In the genomic region with DNA sequence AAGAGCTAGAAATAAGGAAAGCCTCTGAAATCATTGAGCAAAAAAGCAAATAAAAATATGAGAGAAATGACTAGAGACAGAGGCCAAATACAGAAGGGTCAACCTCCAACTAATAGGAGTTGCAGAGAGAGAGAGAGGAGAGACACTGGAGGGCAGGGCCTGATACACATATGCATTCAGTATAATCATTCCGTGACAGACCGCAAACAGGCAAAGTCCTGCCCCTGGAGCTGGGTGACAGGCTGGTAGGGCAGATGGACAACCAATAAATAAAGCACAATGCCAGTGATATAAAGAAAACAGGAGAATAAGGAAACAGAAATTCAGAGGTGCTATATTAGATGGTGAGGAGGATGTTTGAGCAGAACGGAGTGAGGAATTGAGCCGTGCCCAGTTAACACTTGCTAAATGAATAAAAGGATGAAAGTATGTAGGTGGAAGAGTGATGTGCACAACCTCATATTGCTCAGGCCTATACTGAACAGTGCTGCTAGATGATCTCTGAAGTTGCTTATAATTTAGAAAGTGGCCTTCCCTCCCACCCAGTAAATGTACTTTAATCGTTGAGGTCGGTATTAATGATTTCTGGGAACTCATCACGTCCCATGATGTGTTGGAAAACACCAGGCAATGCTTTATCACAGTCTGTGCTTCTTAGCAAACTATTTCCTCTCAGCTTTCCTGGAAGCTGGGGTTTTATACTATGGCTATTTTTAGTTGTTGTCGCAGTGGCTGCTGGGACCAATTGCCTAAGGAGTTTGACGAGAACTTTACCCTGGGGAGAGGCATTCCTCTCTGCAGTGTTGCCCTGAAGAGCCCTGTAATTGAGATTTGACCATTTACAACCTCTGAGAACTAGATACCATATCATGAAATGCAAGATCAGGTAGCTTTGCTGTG, we compare ENCODE assay signal across 11 cellular contexts. TPM values are rescaled to one million over a fixed set of nuclear protein-coding genes. Genes with fewer than 3 reads are reported as not detected.
DNase-seq lines count a peak whose midpoint lies in the region; ATAC-seq, FAIRE-seq and TF ChIP-seq lines count a peak whose summit lies in the region.
"Had no signal": no experiment of that assay in that cellular context is flagged by ENCODE, and none has a peak within 500 bp of the region (broad histone marks: within the 10 kb centered on the region; RNA-seq: fewer than 3 reads in every experiment).

No MANE protein-coding gene starts in this region.

- intact Hi-C loops in endothelial cell of umbilical vein (cut with micrococcal nuclease) (no loop called here), mucosa of descending colon (cut with DNase I, micrococcal nuclease) (no loop called here)

- FAIRE-seq in endothelial cell of umbilical vein (lab: Jason Lieb, UNC), result no peak

- H4K20me1 ChIP-seq in endothelial cell of umbilical vein (replicated peaks; ENCODE audit: control insufficient read depth, extremely low read depth, insufficient read depth, low read length), result peaks cover 2% of the 10 kb centered on the region

- H3K27me3 ChIP-seq in endothelial cell of umbilical vein (ENCODE audit: control insufficient read depth in 2 of 2, insufficient read depth in 2 of 2, low read length in 2 of 2) (peaks cover 8 to 21% of the 10 kb centered on the region in 2 experiments), tibial nerve (no peaks in the 10 kb centered on the region)

- H3K27ac ChIP-seq in endothelial cell of umbilical vein (ENCODE audit: insufficient read depth, low read depth, low read length) (no peak overlapping the region), tibial nerve (peak overlapping the region in 3 of 4 donors; percentile 53 to 66 (median 58))

- TF ChIP-seq CTCF in endothelial cell of umbilical vein (IDR thresholded peaks at IDR 0.05; ENCODE audit: extremely low read depth in 1 of 2, insufficient read depth in 1 of 2, low read depth in 1 of 2, low read length in 2 of 2) (no peak), mucosa of descending colon (IDR thresholded peaks at IDR 0.05) (no peak), tibial nerve (IDR thresholded peaks at IDR 0.05) (no peak)

- no peaks in the 10 kb centered on the region for H3K36me3 Mint-ChIP-seq in activated T-cell treated with anti-CD3 and anti-CD28 coated beads, Interleukin-2, amount 50 U/mL, for 24 hours (ENCODE audit: low read depth)

- TF ChIP-seq POLR2A in endothelial cell of umbilical vein (IDR thresholded peaks at IDR 0.05; ENCODE audit: low read depth, low read length) (no peak), tibial nerve (IDR thresholded peaks at IDR 0.05) (no peak)

- no peaks in the 10 kb centered on the region for H3K79me2 ChIP-seq in endothelial cell of umbilical vein (ENCODE audit: control insufficient read depth, insufficient read depth, low read length)

- H3K4me2 ChIP-seq in endothelial cell of umbilical vein (ENCODE audit: insufficient read depth, low read length), result no peak overlapping the region

- peak; percentile 68 to 71 for TF ChIP-seq EP300 in tibial nerve (IDR thresholded peaks at IDR 0.05)

- no peaks in the 10 kb centered on the region for H3K9me3 Mint-ChIP-seq in activated T-cell treated with anti-CD3 and anti-CD28 coated beads, Interleukin-2, amount 50 U/mL, for 24 hours

- H2AFZ ChIP-seq in endothelial cell of umbilical vein (ENCODE audit: low read depth, low read length), result no peak overlapping the region

- H3K9me1 ChIP-seq in endothelial cell of umbilical vein (replicated peaks; ENCODE audit: control insufficient read depth, extremely low read depth, insufficient read depth, low read length), result no peaks in the 10 kb centered on the region

- no peak overlapping the region for H3K4me3 ChIP-seq in endothelial cell of umbilical vein (replicated peaks in 1 of 3; ENCODE audit: insufficient read depth in 1 of 3, low read depth in 1 of 3, low read length in 3 of 3)
- H3K4me3 ChIP-seq in mucosa of descending colon, result no peak overlapping the region
- H3K4me3 ChIP-seq in tibial nerve, result no peak overlapping the region

- H3K9me3 ChIP-seq in endothelial cell of umbilical vein (replicated peaks; ENCODE audit: control insufficient read depth, insufficient read depth, low read length) (no peaks in the 10 kb centered on the region), mucosa of descending colon (no peaks in the 10 kb centered on the region), tibial nerve (no peaks in the 10 kb centered on the region)

- H3K27me3 Mint-ChIP-seq in activated T-cell treated with anti-CD3 and anti-CD28 coated beads, Interleukin-2, amount 50 U/mL, for 24 hours, result peaks cover 23% of the 10 kb centered on the region

- H3K36me3 ChIP-seq in endothelial cell of umbilical vein (ENCODE audit: control insufficient read depth in 2 of 2, extremely low read depth in 1 of 2, insufficient read depth in 2 of 2, low read length in 2 of 2) (no peaks in the 10 kb centered on the region), mucosa of descending colon (ENCODE audit: low read depth) (no peaks in the 10 kb centered on the region), tibial nerve (no peaks in the 10 kb centered on the region)

- POLR2A ChIA-PET in endothelial cell of umbilical vein (lab: Charles Lee), result no interaction called here

- dilution Hi-C loops in endothelial cell of umbilical vein (cut with MboI; ENCODE audit: extremely low pct_ligation_motif_present, low sequenced_read_pairs), result no loop called here

- DNase-seq in activated T-cell treated with anti-CD3 and anti-CD28 coated beads, Interleukin-2, amount 50 U/mL, for 24 hours, result no peak
- no peak for DNase-seq in activated T-cell treated with anti-CD3 and anti-CD28 coated beads, Interleukin-2, amount 50 U/mL, for 48 hours
- DNase-seq in endothelial cell of umbilical vein (ENCODE audit: low read depth, low spot score), result peak; percentile 41
- DNase-seq in mucosa of descending colon, result peak; percentile 56 to 79 (median 65)
- DNase-seq in tibial nerve (ENCODE audit: low spot score in 2 of 2), result no peak
- no peak for DNase-seq in ureter (ENCODE audit: low spot score)
- no peak for DNase-seq in NCI-H2196 treated with DMSO at 0.1 percent for 48 hours (lab: John Stamatoyannopoulos, UW; ENCODE audit: unreplicated experiment)
- DNase-seq in cerebellar nuclear complex (lab: John Stamatoyannopoulos, UW), result no peak
- DNase-seq: NCI-H1694 had no signal

- ATAC-seq in mucosa of descending colon, result peak; percentile 89

- WGBS in tibial nerve, 2 donors, result 54 to 57% methylated on average over 9 of the region's 9 CpGs

- no peak overlapping the region for H3K4me3 Mint-ChIP-seq in activated T-cell treated with anti-CD3 and anti-CD28 coated beads, Interleukin-2, amount 50 U/mL, for 24 hours

- BruUV-seq in endothelial cell of umbilical vein (replicated peaks; lab: Mats Ljungman, UMichigan), result no TSS peak

- H3K27ac Mint-ChIP-seq in activated T-cell treated with anti-CD3 and anti-CD28 coated beads, Interleukin-2, amount 50 U/mL, for 24 hours, result peak overlapping the region; percentile 80

- CTCF ChIA-PET in endothelial cell of umbilical vein (lab: Charles Lee), result interaction anchor here (1.1 to 1.6 kb wide), 2 partner anchors 9 to 357 kb away, joined by 3 to 5 read pairs; no protein-coding TSS in a partner anchor

- no peaks in the 10 kb centered on the region for H3K4me1 ChIP-seq in endothelial cell of umbilical vein (ENCODE audit: control insufficient read depth, extremely low read depth, insufficient read depth, low read length)
- H3K4me1 ChIP-seq in mucosa of descending colon (ENCODE audit: low read depth), result peaks cover 48% of the 10 kb centered on the region
- peaks cover 0 to 17% (median 8%) of the 10 kb centered on the region in 4 donors for H3K4me1 ChIP-seq in tibial nerve

- H3K9ac ChIP-seq in endothelial cell of umbilical vein (replicated peaks; ENCODE audit: extremely low read depth, insufficient read depth, low read length), result no peak overlapping the region

- peaks cover 27% of the 10 kb centered on the region for H3K4me1 Mint-ChIP-seq in activated T-cell treated with anti-CD3 and anti-CD28 coated beads, Interleukin-2, amount 50 U/mL, for 24 hours (ENCODE audit: low read depth)

TF ChIP-seq in endothelial cell of umbilical vein, 7 proteins besides CTCF, POLR2A, EP300 and RAD21:
- no peak for TF ChIP-seq POLR2AphosphoS5 (IDR thresholded peaks at IDR 0.05; ENCODE audit: insufficient read depth, low read depth, low read length)
- no peak for TF ChIP-seq FOS (IDR thresholded peaks at IDR 0.05; ENCODE audit: borderline replicate concordance, insufficient read depth, low read length)
- no peak for TF ChIP-seq JUN (IDR thresholded peaks at IDR 0.05; ENCODE audit: borderline replicate concordance, insufficient read depth, insufficient read length, low read depth)

RNA-seq across cellular contexts. Expression of a gene that starts 37.6 kb away (rescaled TPM):
- total RNA-seq in endothelial cell of umbilical vein (0.07 and 0.14 TPM in 2 replicates), mucosa of descending colon (100 to 1,000 TPM; 149 to 242 (median 215) TPM), tibial nerve (10 to 100 TPM in 3 of 4 donors, 1 to 10 TPM in 1; 6.6 to 47.2 (median 34.8) TPM), ureter (8.0 TPM)
- not detected in 2 replicates for polyA plus RNA-seq in endothelial cell of umbilical vein
- not detected in 2 replicates for polyA plus RNA-seq in endothelial cell of umbilical vein (2011; cell fraction: cytosol; rRNA removed)
- polyA plus RNA-seq in endothelial cell of umbilical vein (2011; cell fraction: nucleus; rRNA removed), result 0.03 TPM in 1 of 2 replicates, not detected in the other
- polyA plus RNA-seq in endothelial cell of umbilical vein (2012), result not detected in 2 replicates
- not detected in 2 replicates for polyA minus RNA-seq in endothelial cell of umbilical vein
- 0.31 TPM for polyA minus RNA-seq in endothelial cell of umbilical vein (2011; cell fraction: cytosol; rRNA and poly(A)+ RNA removed)
- polyA minus RNA-seq in endothelial cell of umbilical vein (2011; cell fraction: nucleus; rRNA and poly(A)+ RNA removed), result not detected in 2 replicates
- total RNA-seq: HT1080, lung microvascular endothelial cell had no signal

Comparison
In these comparisons a context has a peak if more than half of its experiments do, and no peak if none do; other contexts are left out.
1. DNase-seq: peak in endothelial cell of umbilical vein (single experiment) and mucosa of descending colon (3 of 3); none in activated T-cell treated with anti-CD3 and anti-CD28 coated beads, Interleukin-2, amount 50 U/mL, for 24 hours (single experiment), activated T-cell treated with anti-CD3 and anti-CD28 coated beads, Interleukin-2, amount 50 U/mL, for 48 hours (0 of 2), tibial nerve (0 of 2), ureter (single experiment), NCI-H2196 treated with DMSO at 0.1 percent for 48 hours (single experiment) and cerebellar nuclear complex (0 of 2).